ENCODE assay signal across 8 cellular contexts in the genomic region with DNA sequence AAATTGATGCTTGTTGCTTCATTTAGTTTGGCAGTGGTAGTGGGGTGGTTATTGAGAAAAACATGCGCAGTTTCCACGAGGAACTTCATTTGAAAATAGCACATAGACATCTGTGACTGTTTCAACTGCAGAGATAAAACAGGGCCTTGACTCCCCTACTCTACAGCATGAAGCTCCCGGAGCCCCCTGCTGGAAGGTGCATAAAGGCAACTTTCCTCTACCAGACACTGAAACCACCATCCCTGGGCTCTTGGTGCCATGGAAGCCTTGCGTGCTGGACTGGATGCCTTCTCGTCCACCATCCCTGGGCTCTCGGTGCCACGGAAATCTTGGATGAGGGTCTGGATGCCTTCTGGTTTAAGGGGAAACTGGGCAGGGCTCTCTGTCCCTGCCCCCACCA.
DNase-seq lines count a peak whose midpoint lies in the region; ATAC-seq and TF ChIP-seq lines count a peak whose summit lies in the region.

No MANE protein-coding gene starts in this region.

- H3K9me3 ChIP-seq in OCI-LY3 (ENCODE audit: insufficient read depth, low read length): no peaks in the 10 kb centered on the region

- H3K9me3 Mint-ChIP-seq in activated naive CD4-positive, alpha-beta T cell treated with anti-CD3 and anti-CD28 coated beads, Interleukin-2, amount 50 U/mL, for 24 hours: no peaks in the 10 kb centered on the region

- H3K27me3 Mint-ChIP-seq in activated naive CD4-positive, alpha-beta T cell treated with anti-CD3 and anti-CD28 coated beads, Interleukin-2, amount 50 U/mL, for 24 hours: no peaks in the 10 kb centered on the region

- no peaks in the 10 kb centered on the region for H3K79me2 ChIP-seq in OCI-LY3 (ENCODE audit: low read length)

- H3K27ac Mint-ChIP-seq in activated naive CD4-positive, alpha-beta T cell treated with anti-CD3 and anti-CD28 coated beads, Interleukin-2, amount 50 U/mL, for 24 hours: peak overlapping the region; percentile 84

- ATAC-seq in HG03342 (IDR thresholded peaks at IDR 0.05; ENCODE audit: unreplicated experiment) (no peak), HG02884 (IDR thresholded peaks at IDR 0.05; ENCODE audit: unreplicated experiment) (no peak), GM18870 (IDR thresholded peaks at IDR 0.05; ENCODE audit: unreplicated experiment) (no peak)

- TF ChIP-seq CTCF in OCI-LY3 (IDR thresholded peaks at IDR 0.05; ENCODE audit: low read depth, low read length): peak; percentile 57
- TF ChIP-seq CTCF in kidney epithelial cell (IDR thresholded peaks at IDR 0.05; ENCODE audit: insufficient read depth, low read length, poor library complexity, severe bottlenecking): peak; percentile 56

- peaks cover 38% of the 10 kb centered on the region for H3K4me1 Mint-ChIP-seq in activated naive CD4-positive, alpha-beta T cell treated with anti-CD3 and anti-CD28 coated beads, Interleukin-2, amount 50 U/mL, for 24 hours

- DNase-seq in SIG-M5 treated with dmso at 0.1 percent for 504 hours (lab: John Stamatoyannopoulos, UW; ENCODE audit: unreplicated experiment) (peak; percentile 35), SIG-M5 (lab: John Stamatoyannopoulos, UW) (no peak), kidney epithelial cell (ENCODE audit: low read depth) (no peak)

- no peak overlapping the region for H3K9ac ChIP-seq in OCI-LY3 (ENCODE audit: low read length)

- H3K4me3 Mint-ChIP-seq in activated naive CD4-positive, alpha-beta T cell treated with anti-CD3 and anti-CD28 coated beads, Interleukin-2, amount 50 U/mL, for 24 hours: no peak overlapping the region

- H3K4me3 ChIP-seq in OCI-LY3 (ENCODE audit: low read length): no peak overlapping the region
- no peak overlapping the region for H3K4me3 ChIP-seq in kidney epithelial cell (ENCODE audit: low read depth, low read length)

- no peak overlapping the region for H2AFZ ChIP-seq in OCI-LY3 (ENCODE audit: low read depth, low read length)

- no peaks in the 10 kb centered on the region for H3K4me1 ChIP-seq in OCI-LY3 (ENCODE audit: low read length)

- H3K36me3 ChIP-seq in OCI-LY3 (replicated peaks; ENCODE audit: low read depth, low read length) (no peaks in the 10 kb centered on the region), kidney epithelial cell (ENCODE audit: control insufficient read depth, insufficient read depth, low read length) (no peaks in the 10 kb centered on the region)

- H4K20me1 ChIP-seq in OCI-LY3 (ENCODE audit: insufficient read depth, low read length): no peaks in the 10 kb centered on the region

- peaks cover 9% of the 10 kb centered on the region; the same call in 1 of the 2 replicates for H3K27me3 ChIP-seq in OCI-LY3 (ENCODE audit: low read depth, low read length)
- peaks cover 4% of the 10 kb centered on the region for H3K27me3 ChIP-seq in kidney epithelial cell (ENCODE audit: control insufficient read depth, insufficient read depth, low read length)

- no peak overlapping the region for H3K4me2 ChIP-seq in OCI-LY3 (ENCODE audit: low read length)

- no peak overlapping the region for H3K27ac ChIP-seq in OCI-LY3 (ENCODE audit: low read length)

- peaks cover 5% of the 10 kb centered on the region for H3K36me3 Mint-ChIP-seq in activated naive CD4-positive, alpha-beta T cell treated with anti-CD3 and anti-CD28 coated beads, Interleukin-2, amount 50 U/mL, for 24 hours
